ENCODE assay signal across 8 cellular contexts in genomic region chr10:4121531-4122380, GRCh38.
DNase-seq lines count a peak whose midpoint lies in the region; ATAC-seq and TF ChIP-seq lines count a peak whose summit lies in the region.

No MANE protein-coding gene starts in this region.

- peaks cover 12 to 23% of the 10 kb centered on the region in 2 donors for H3K9me3 Mint-ChIP-seq in stimulated activated naive CD8-positive, alpha-beta T cell treated with anti-CD3 and anti-CD28 coated beads, Interleukin-15, amount 100 ng/mL, for 72 hours

- no peaks in the 10 kb centered on the region for H3K4me1 ChIP-seq in adrenal gland (replicated peaks in 1 of 2)

- no peak for DNase-seq in stimulated activated naive CD8-positive, alpha-beta T cell treated with anti-CD3 and anti-CD28 coated beads, Interleukin-15, Interleukin-2, amounts not matched to agents 100 U/mL and 50 U/mL, for 24 hours
- DNase-seq in stimulated activated naive CD8-positive, alpha-beta T cell treated with anti-CD3 and anti-CD28 coated beads, Interleukin-15, amount 100 ng/mL, for 72 hours, result no peak
- DNase-seq in adrenal gland (peak in 2 of 7 donors; percentile 32 to 47), NCI-H146 treated with DMSO at 0.1 percent for 48 hours (lab: John Stamatoyannopoulos, UW; ENCODE audit: unreplicated experiment) (no peak), HUDEP-2 (lab: John Stamatoyannopoulos, UW; ENCODE audit: unreplicated experiment in 76 of 76) (no peak), midbrain (lab: John Stamatoyannopoulos, UW) (no peak)

- no peak overlapping the region for H3K4me3 ChIP-seq in adrenal gland

- TF ChIP-seq CTCF in adrenal gland (IDR thresholded peaks at IDR 0.05), result no peak

- no peaks in the 10 kb centered on the region for H3K36me3 ChIP-seq in adrenal gland (replicated peaks in 1 of 2)

- no peaks in the 10 kb centered on the region for H3K9me3 ChIP-seq in adrenal gland (replicated peaks in 1 of 3)

- H3K27ac ChIP-seq in adrenal gland, result peak overlapping the region in 3 of 5 donors; percentile 8 to 62 (median 47)

- intact Hi-C loops in adrenal gland (cut with DNase I), result no loop called here

- no peak overlapping the region for H3K27ac Mint-ChIP-seq in stimulated activated naive CD8-positive, alpha-beta T cell treated with anti-CD3 and anti-CD28 coated beads, Interleukin-15, amount 100 ng/mL, for 72 hours

- H3K4me1 Mint-ChIP-seq in stimulated activated naive CD8-positive, alpha-beta T cell treated with anti-CD3 and anti-CD28 coated beads, Interleukin-15, amount 100 ng/mL, for 72 hours, result peaks cover 11% of the 10 kb centered on the region

- 43 to 51% (median 46%) methylated on average over 14 of the region's 14 CpGs for WGBS in adrenal gland, 4 donors

- H3K4me3 Mint-ChIP-seq in stimulated activated naive CD8-positive, alpha-beta T cell treated with anti-CD3 and anti-CD28 coated beads, Interleukin-15, amount 100 ng/mL, for 72 hours, result no peak overlapping the region

- no peaks in the 10 kb centered on the region for H3K27me3 ChIP-seq in adrenal gland

- TF ChIP-seq POLR2A in adrenal gland (IDR thresholded peaks at IDR 0.05), result no peak

- H3K27me3 Mint-ChIP-seq in stimulated activated naive CD8-positive, alpha-beta T cell treated with anti-CD3 and anti-CD28 coated beads, Interleukin-15, amount 100 ng/mL, for 72 hours, result peaks cover 13% of the 10 kb centered on the region

- ATAC-seq in stimulated activated naive CD8-positive, alpha-beta T cell treated with anti-CD3 and anti-CD28 coated beads, Interleukin-15, Interleukin-2, amounts not matched to agents 100 U/mL and 50 U/mL, for 24 hours, result peak; percentile 36
- no peak for ATAC-seq in stimulated activated naive CD8-positive, alpha-beta T cell treated with anti-CD3 and anti-CD28 coated beads, Interleukin-15, amount 100 ng/mL, for 72 hours
- peak; percentile 59 for ATAC-seq in HG03025 (IDR thresholded peaks at IDR 0.05; ENCODE audit: low FRiP score, unreplicated experiment)
- no peak for ATAC-seq in esophagus mucosa

Comparison
In these comparisons a context has a peak if more than half of its experiments do, and no peak if none do; other contexts are left out.
1. ATAC-seq: peak in stimulated activated naive CD8-positive, alpha-beta T cell treated with anti-CD3 and anti-CD28 coated beads, Interleukin-15, Interleukin-2, amounts not matched to agents 100 U/mL and 50 U/mL, for 24 hours (single experiment) and HG03025 (single experiment); none in stimulated activated naive CD8-positive, alpha-beta T cell treated with anti-CD3 and anti-CD28 coated beads, Interleukin-15, amount 100 ng/mL, for 72 hours (single experiment) and esophagus mucosa (single experiment).